16 cellular contexts compared by ENCODE assay signal in the genomic region with DNA sequence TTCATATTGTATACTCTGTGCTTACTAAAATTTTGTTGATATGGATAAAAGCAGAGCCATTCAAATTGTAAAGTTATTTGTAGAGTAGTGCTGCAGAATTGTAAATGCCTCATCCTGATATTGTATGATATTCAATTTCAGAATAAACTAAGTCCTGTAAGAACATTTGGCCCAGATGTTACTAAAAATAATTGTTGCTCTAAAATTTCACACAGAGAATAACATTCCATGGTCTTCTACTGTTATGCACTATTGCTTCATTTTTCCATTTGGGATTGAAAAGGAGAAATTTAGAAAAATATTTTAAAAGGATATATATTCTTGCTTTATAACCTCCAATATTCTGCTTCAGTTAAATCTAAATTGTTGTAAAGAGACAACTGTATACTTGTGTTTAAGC.
A peak's percentile ranks its signal among the peaks of the same experiment; 100 is the strongest.
DNase-seq lines count a peak whose midpoint lies in the region; TF ChIP-seq lines count a peak whose summit lies in the region.
"Had no signal": no experiment of that assay in that cellular context is flagged by ENCODE, and none has a peak within 500 bp of the region (broad histone marks: within the 10 kb centered on the region; RNA-seq: fewer than 3 reads in every experiment).

No MANE protein-coding gene starts in this region.

- DNase-seq in chondrocyte (ENCODE audit: low spot score) (no peak), osteocyte (ENCODE audit: extremely low spot score, unreplicated experiment) (no peak), Calu3 (no peak), SIG-M5 treated with dmso at 0.1 percent for 504 hours (lab: John Stamatoyannopoulos, UW; ENCODE audit: unreplicated experiment) (no peak)
- no peak for DNase-seq in activated CD4-positive, CD25-positive, alpha-beta regulatory T cell treated with anti-CD3 and anti-CD28 coated beads, Interleukin-2, amount 50 U/mL, for 72 hours
- DNase-seq: 8988T; ACHN; BE2C; C1 segment of cervical spinal cord; CD4-positive, alpha-beta memory T cell; CD4-positive, CD25-positive, alpha-beta regulatory T cell; CD8-positive, alpha-beta memory T cell; COR-L47; DMS79 treated with DMSO at 0.1 percent for 48 hours; GF-D8 had no signal

- H3K4me1 Mint-ChIP-seq in chondrocyte (ENCODE audit: low read depth) = peaks cover 20% of the 10 kb centered on the region
- peaks cover 11% of the 10 kb centered on the region for H3K4me1 Mint-ChIP-seq in osteocyte (ENCODE audit: unreplicated experiment)
- no peaks in the 10 kb centered on the region for H3K4me1 Mint-ChIP-seq in Calu3 (ENCODE audit: low read depth, unreplicated experiment)
- H3K4me1 Mint-ChIP-seq: CD14-positive monocyte; CD4-positive, alpha-beta memory T cell; CD4-positive, CD25-positive, alpha-beta regulatory T cell; CD8-positive, alpha-beta memory T cell had no signal

- peaks cover 10% of the 10 kb centered on the region for H3K9me3 Mint-ChIP-seq in chondrocyte (ENCODE audit: low read depth)
- H3K9me3 Mint-ChIP-seq in osteocyte (ENCODE audit: unreplicated experiment) = peaks cover 4% of the 10 kb centered on the region
- peaks cover 8% of the 10 kb centered on the region for H3K9me3 Mint-ChIP-seq in Calu3 (ENCODE audit: low read depth, unreplicated experiment)

- TF ChIP-seq CTCF in chondrocyte (IDR thresholded peaks at IDR 0.05) (no peak), osteocyte (IDR thresholded peaks at IDR 0.05) (no peak), Calu3 (IDR thresholded peaks at IDR 0.05; ENCODE audit: unreplicated experiment) (no peak)

- H3K27me3 Mint-ChIP-seq in chondrocyte (ENCODE audit: low read depth) (no peaks in the 10 kb centered on the region), osteocyte (ENCODE audit: unreplicated experiment) (peaks cover 5% of the 10 kb centered on the region), Calu3 (ENCODE audit: unreplicated experiment) (no peaks in the 10 kb centered on the region)
- H3K27me3 Mint-ChIP-seq: CD8-positive, alpha-beta memory T cell had no signal

- BruUV-seq in Calu3 (replicated peaks; lab: Mats Ljungman, UMichigan) = no TSS peak

- intact Hi-C loops in Calu3 (cut with micrococcal nuclease; ENCODE audit: unreplicated experiment) = no loop called here

- CTCF ChIA-PET in Calu3 (lab: Charles Lee) = no interaction called here

- H3K4me3 Mint-ChIP-seq in chondrocyte (ENCODE audit: unreplicated experiment) (no peak overlapping the region), osteocyte (ENCODE audit: unreplicated experiment) (no peak overlapping the region), Calu3 (ENCODE audit: low read depth, unreplicated experiment) (no peak overlapping the region)
- H3K4me3 Mint-ChIP-seq: CD14-positive monocyte; CD4-positive, alpha-beta memory T cell; CD4-positive, CD25-positive, alpha-beta regulatory T cell; CD8-positive, alpha-beta memory T cell had no signal

- peaks cover 4% of the 10 kb centered on the region for H3K36me3 Mint-ChIP-seq in chondrocyte (ENCODE audit: low read depth)
- no peaks in the 10 kb centered on the region for H3K36me3 Mint-ChIP-seq in osteocyte (ENCODE audit: unreplicated experiment)
- H3K36me3 Mint-ChIP-seq in Calu3 (ENCODE audit: insufficient read depth, unreplicated experiment) = no peaks in the 10 kb centered on the region
- H3K36me3 Mint-ChIP-seq: CD14-positive monocyte; CD4-positive, alpha-beta memory T cell; CD4-positive, CD25-positive, alpha-beta regulatory T cell; CD8-positive, alpha-beta memory T cell had no signal

- H3K27ac Mint-ChIP-seq in chondrocyte (ENCODE audit: unreplicated experiment) = peak overlapping the region; percentile 70
- H3K27ac Mint-ChIP-seq in osteocyte (ENCODE audit: unreplicated experiment) = peak overlapping the region; percentile 18
- no peak overlapping the region for H3K27ac Mint-ChIP-seq in Calu3 (ENCODE audit: unreplicated experiment)
- H3K27ac Mint-ChIP-seq: CD14-positive monocyte; CD4-positive, CD25-positive, alpha-beta regulatory T cell; CD8-positive, alpha-beta memory T cell had no signal
